2 cellular contexts compared by ENCODE assay signal in the genomic region with DNA sequence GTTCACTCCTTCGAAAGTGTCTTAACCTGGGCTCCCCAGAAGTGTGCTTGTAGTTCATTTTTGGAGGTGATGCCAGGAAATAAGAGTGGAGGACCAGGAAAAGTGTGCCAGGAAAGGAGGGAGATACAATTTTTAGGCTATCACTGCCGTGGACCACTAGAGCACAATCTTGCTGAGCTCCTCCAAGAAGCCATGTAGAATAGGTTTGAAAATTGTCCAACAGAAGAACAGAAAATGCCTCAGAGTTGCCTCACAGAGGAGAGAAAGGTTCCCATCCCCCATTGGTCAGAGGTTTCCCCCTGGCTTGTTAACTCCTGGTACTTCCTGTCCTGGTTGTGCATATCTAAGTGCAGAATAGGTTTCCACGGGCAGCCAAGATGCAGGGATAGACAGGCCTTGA.
A peak's percentile ranks its signal among the peaks of the same experiment; 100 is the strongest.
TF ChIP-seq lines count a peak whose summit lies in the region.

No MANE protein-coding gene starts in this region.

TF ChIP-seq in HEK293, 187 proteins besides CTCF, POLR2A, EP300 and RAD21 (continued from another document):
- TF ChIP-seq, protein P1, sequence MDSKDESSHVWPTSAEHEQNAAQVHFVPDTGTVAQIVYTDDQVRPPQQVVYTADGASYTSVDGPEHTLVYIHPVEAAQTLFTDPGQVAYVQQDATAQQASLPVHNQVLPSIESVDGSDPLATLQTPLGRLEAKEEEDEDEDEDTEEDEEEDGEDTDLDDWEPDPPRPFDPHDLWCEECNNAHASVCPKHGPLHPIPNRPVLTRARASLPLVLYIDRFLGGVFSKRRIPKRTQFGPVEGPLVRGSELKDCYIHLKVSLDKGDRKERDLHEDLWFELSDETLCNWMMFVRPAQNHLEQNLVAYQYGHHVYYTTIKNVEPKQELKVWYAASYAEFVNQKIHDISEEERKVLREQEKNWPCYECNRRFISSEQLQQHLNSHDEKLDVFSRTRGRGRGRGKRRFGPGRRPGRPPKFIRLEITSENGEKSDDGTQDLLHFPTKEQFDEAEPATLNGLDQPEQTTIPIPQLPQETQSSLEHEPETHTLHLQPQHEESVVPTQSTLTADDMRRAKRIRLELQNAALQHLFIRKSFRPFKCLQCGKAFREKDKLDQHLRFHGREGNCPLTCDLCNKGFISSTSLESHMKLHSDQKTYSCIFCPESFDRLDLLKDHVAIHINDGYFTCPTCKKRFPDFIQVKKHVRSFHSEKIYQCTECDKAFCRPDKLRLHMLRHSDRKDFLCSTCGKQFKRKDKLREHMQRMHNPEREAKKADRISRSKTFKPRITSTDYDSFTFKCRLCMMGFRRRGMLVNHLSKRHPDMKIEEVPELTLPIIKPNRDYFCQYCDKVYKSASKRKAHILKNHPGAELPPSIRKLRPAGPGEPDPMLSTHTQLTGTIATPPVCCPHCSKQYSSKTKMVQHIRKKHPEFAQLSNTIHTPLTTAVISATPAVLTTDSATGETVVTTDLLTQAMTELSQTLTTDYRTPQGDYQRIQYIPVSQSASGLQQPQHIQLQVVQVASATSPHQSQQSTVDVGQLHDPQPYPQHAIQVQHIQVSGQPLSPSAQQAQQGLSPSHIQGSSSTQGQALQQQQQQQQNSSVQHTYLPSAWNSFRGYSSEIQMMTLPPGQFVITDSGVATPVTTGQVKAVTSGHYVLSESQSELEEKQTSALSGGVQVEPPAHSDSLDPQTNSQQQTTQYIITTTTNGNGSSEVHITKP (tag by site-specific recombination; IDR thresholded peaks at IDR 0.05), result peak; percentile 91
TF ChIP-seq in HEK293: peak in this region for 1.

TF ChIP-seq in K562, 482 proteins besides CTCF, POLR2A, EP300 and RAD21 (continued from another document):
- TF ChIP-seq, protein P1 (IDR thresholded peaks at IDR 0.05; ENCODE audit: partially characterized antibody), result peak; percentile 93
- no peak for TF ChIP-seq NCOR1 (IDR thresholded peaks at IDR 0.05)
- TF ChIP-seq WHSC1 (IDR thresholded peaks at IDR 0.05; ENCODE audit: low read length), result no peak
